In the genomic region with DNA sequence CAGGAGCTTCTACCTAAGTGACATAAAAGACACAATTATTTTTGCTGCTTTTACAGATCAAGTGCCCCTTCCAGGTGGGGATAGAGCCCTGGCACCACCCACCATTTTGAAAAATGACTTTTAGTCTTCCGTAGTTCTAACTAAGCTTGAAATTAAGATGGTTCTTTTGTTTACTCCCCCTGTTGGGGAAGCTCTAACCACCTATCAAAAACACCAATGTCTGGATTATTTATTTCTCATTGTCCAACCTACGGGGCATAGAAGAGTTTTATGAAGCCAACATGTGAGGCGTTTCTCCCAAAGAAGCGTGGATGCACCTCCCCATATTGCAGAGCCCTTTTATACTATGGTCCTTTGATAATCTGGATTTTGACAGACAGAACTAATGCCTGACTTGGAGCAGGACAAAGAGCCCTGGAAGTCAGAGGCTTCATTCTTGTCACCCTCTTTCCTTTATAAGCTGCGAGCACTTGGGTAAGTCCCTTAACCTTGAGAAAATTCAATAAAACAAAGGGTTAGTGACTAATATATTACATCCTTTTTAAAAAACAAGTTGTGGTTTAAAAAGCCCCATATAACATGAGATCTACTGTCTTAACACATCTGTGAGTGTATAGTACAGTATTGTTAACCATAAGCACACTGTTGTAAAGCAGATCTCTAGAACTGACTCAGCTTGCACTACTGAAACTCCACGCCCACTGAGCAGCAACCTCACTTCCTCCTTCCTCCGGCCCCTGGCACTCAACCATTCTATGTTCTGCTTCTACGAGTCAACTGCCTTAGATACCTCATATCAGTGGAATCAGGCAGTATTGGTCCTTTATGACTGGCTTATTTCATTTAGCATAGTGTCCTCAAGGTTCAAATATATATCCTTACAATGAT, we compare ENCODE assay signal across 8 cellular contexts.
DNase-seq lines count a peak whose midpoint lies in the region; ATAC-seq, FAIRE-seq and TF ChIP-seq lines count a peak whose summit lies in the region.
"Had no signal": no experiment of that assay in that cellular context is flagged by ENCODE, and none has a peak within 500 bp of the region (broad histone marks: within the 10 kb centered on the region; RNA-seq: fewer than 3 reads in every experiment).

No MANE protein-coding gene starts in this region.

- H3K27ac ChIP-seq in RWPE1 = no peak overlapping the region

- DNase-seq in RWPE1 (ENCODE audit: low spot score) (peak; percentile 55), natural killer cell (peak; percentile 62), endothelial cell (ENCODE audit: low spot score) (no peak), D721Med (ENCODE audit: insufficient read length, low spot score) (no peak)
- peak; percentile 93 for DNase-seq in activated effector memory CD4-positive, alpha-beta T cell treated with anti-CD3 and anti-CD28 coated beads, Interleukin-2, amount 50 U/mL, for 16 hours

- H3K27me3 Mint-ChIP-seq in natural killer cell (ENCODE audit: low read depth in 2 of 2) = no peaks in the 10 kb centered on the region
- H3K27me3 Mint-ChIP-seq in endothelial cell (ENCODE audit: unreplicated experiment) = peaks cover 14% of the 10 kb centered on the region

- H3K4me1 Mint-ChIP-seq in natural killer cell = peaks cover 62 to 76% of the 10 kb centered on the region in 2 donors
- peaks cover 24% of the 10 kb centered on the region for H3K4me1 Mint-ChIP-seq in endothelial cell (ENCODE audit: unreplicated experiment)

- H3K9me3 Mint-ChIP-seq in natural killer cell = no peaks in the 10 kb centered on the region
- no peaks in the 10 kb centered on the region for H3K9me3 Mint-ChIP-seq in endothelial cell (ENCODE audit: unreplicated experiment)
- H3K9me3 Mint-ChIP-seq: brain had no signal

- POLR2A ChIA-PET in RWPE1 (lab: Yijun Ruan, JAX; ENCODE audit: low non-redundant PET) = interaction anchor here (0.7 kb wide), 1 partner anchor 55 kb away, joined by 3 read pairs; no protein-coding TSS in a partner anchor

- TF ChIP-seq CTCF in RWPE1 (conservative IDR thresholded peaks at IDR 0.05; ENCODE audit: low read depth) (no peak), natural killer cell (IDR thresholded peaks at IDR 0.05) (no peak), endothelial cell (IDR thresholded peaks at IDR 0.05; ENCODE audit: unreplicated experiment) (no peak), D721Med (IDR thresholded peaks at IDR 0.05; ENCODE audit: insufficient read depth, missing control alignments) (no peak)

- H3K4me3 Mint-ChIP-seq in natural killer cell = peak overlapping the region; percentile 79
- H3K4me3 Mint-ChIP-seq in endothelial cell (ENCODE audit: unreplicated experiment) = no peak overlapping the region
- H3K4me3 Mint-ChIP-seq: brain had no signal

- CTCF ChIA-PET in RWPE1 (lab: Yijun Ruan, JAX) = interaction anchor here (0.9 kb wide), 1 partner anchor 152 kb away, joined by 3 read pairs; no protein-coding TSS in a partner anchor

- H3K36me3 Mint-ChIP-seq in natural killer cell (no peaks in the 10 kb centered on the region), endothelial cell (ENCODE audit: low read depth, unreplicated experiment) (peaks cover 18% of the 10 kb centered on the region)

- ATAC-seq in GM18907 (IDR thresholded peaks at IDR 0.05; ENCODE audit: unreplicated experiment) (peak; percentile 99), HG02973 (IDR thresholded peaks at IDR 0.05; ENCODE audit: unreplicated experiment) (peak; percentile 97), natural killer cell (peak; percentile 81 to 94 (median 92))

- H3K27ac Mint-ChIP-seq in natural killer cell = peak overlapping the region; percentile 94 to 98
- no peak overlapping the region for H3K27ac Mint-ChIP-seq in endothelial cell (ENCODE audit: unreplicated experiment)
- H3K27ac Mint-ChIP-seq: brain had no signal

- intact Hi-C loops in natural killer cell (cut with micrococcal nuclease) = loop anchor here (1.0 to 10.0 kb wide), 4 partner anchors 40 to 867 kb away; no protein-coding TSS in a partner anchor

- no peak for FAIRE-seq in D721Med (lab: Jason Lieb, UNC)

Comparison
In these comparisons a context has a peak if more than half of its experiments do, and no peak if none do; other contexts are left out.
1. DNase-seq: peak in RWPE1 (single experiment), activated effector memory CD4-positive, alpha-beta T cell treated with anti-CD3 and anti-CD28 coated beads, Interleukin-2, amount 50 U/mL, for 16 hours (single experiment) and natural killer cell (single experiment); none in endothelial cell (single experiment) and D721Med (single experiment).
2. Peak in every context shown above with its lines, with median percentiles within 50 percentile points of each other: ATAC-seq.